ENCODE assay signal across 1 cellular context in genomic region chr18:48612917-48613316, GRCh38.
TF ChIP-seq lines count a peak whose summit lies in the region.

No MANE protein-coding gene starts in this region.

TF ChIP-seq in IMR-90, 13 proteins besides CTCF, POLR2A, EP300 and RAD21:
- TF ChIP-seq USF2 (IDR thresholded peaks at IDR 0.05; ENCODE audit: low read depth, low read length) (no peak), MAFK (IDR thresholded peaks at IDR 0.05; ENCODE audit: low read depth, low read length) (no peak), CEBPB (IDR thresholded peaks at IDR 0.05; ENCODE audit: low read depth, low read length) (no peak), BHLHE40 (IDR thresholded peaks at IDR 0.05; ENCODE audit: low read depth, low read length) (no peak), RFX5 (IDR thresholded peaks at IDR 0.05; ENCODE audit: low read depth, low read length) (no peak), FOS (IDR thresholded peaks at IDR 0.05; ENCODE audit: low read depth, low read length) (no peak), ELK1 (IDR thresholded peaks at IDR 0.05; ENCODE audit: borderline replicate concordance, low read depth, low read length) (no peak)
